8 cellular contexts compared by ENCODE assay signal in genomic region chr18:48975221-48975816, GRCh38. TPM values are rescaled to one million over a fixed set of nuclear protein-coding genes. Genes with fewer than 3 reads are reported as not detected.
A peak's percentile ranks its signal among the peaks of the same experiment; 100 is the strongest.
DNase-seq lines count a peak whose midpoint lies in the region; ATAC-seq and TF ChIP-seq lines count a peak whose summit lies in the region.

No MANE protein-coding gene starts in this region.

- no peak for TF ChIP-seq CTCF in WERI-Rb-1 (IDR thresholded peaks at IDR 0.05; ENCODE audit: low read depth, low read length)
- no peak for TF ChIP-seq CTCF in heart right ventricle (IDR thresholded peaks at IDR 0.05)

- peak overlapping the region; percentile 78 to 90 (median 82) for H3K4me3 Mint-ChIP-seq in CD4-positive, CD25-positive, alpha-beta regulatory T cell

- intact Hi-C loops in heart right ventricle (cut with DNase I) = no loop called here

- in situ Hi-C loops in HAP-1 (cut with MboI; ENCODE audit: low sequenced_read_pairs) = no loop called here

- no peaks in the 10 kb centered on the region for H3K36me3 Mint-ChIP-seq in CD4-positive, CD25-positive, alpha-beta regulatory T cell

- peaks cover 49% of the 10 kb centered on the region for H3K27me3 Mint-ChIP-seq in CD4-positive, CD25-positive, alpha-beta regulatory T cell

- H3K27me3 ChIP-seq in CD4-positive, CD25-positive, alpha-beta regulatory T cell (ENCODE audit: control insufficient read depth, insufficient read depth, low read length) = peaks cover 7% of the 10 kb centered on the region
- H3K27me3 ChIP-seq in HAP-1 (ENCODE audit: low read depth) (no peaks in the 10 kb centered on the region), WERI-Rb-1 (ENCODE audit: insufficient read depth, low read depth, severe bottlenecking) (no peaks in the 10 kb centered on the region), heart right ventricle (peaks cover 0 to 34% (median 0%) of the 10 kb centered on the region in 7 donors)

- no peak overlapping the region for H3K4me3 ChIP-seq in CD4-positive, CD25-positive, alpha-beta regulatory T cell (ENCODE audit: low read depth, low read length)
- H3K4me3 ChIP-seq in HAP-1 (peak overlapping the region; percentile 48), WERI-Rb-1 (ENCODE audit: low read depth, low read length) (peak overlapping the region; percentile 64), heart right ventricle (peak overlapping the region; percentile 56 to 77 (median 68)), skeletal muscle cell (ENCODE audit: low read depth, low read length) (peak overlapping the region; percentile 63)

- 2 to 5% methylated on average over 46 to 56 of the region's 56 CpGs for WGBS in heart right ventricle, 2 donors

- no peak overlapping the region for H3K27ac ChIP-seq in CD4-positive, CD25-positive, alpha-beta regulatory T cell (ENCODE audit: insufficient read depth, low read length, poor library complexity, severe bottlenecking)
- peak overlapping the region; percentile 98 for H3K27ac ChIP-seq in WERI-Rb-1
- H3K27ac ChIP-seq in heart right ventricle = peak overlapping the region; percentile 69 to 93 (median 86)

- H3K36me3 ChIP-seq in CD4-positive, CD25-positive, alpha-beta regulatory T cell (ENCODE audit: control insufficient read depth, insufficient read depth, low read length) = no peaks in the 10 kb centered on the region
- H3K36me3 ChIP-seq in HAP-1 (replicated peaks) (no peaks in the 10 kb centered on the region), WERI-Rb-1 (no peaks in the 10 kb centered on the region), heart right ventricle (no peaks in the 10 kb centered on the region)

- no peaks in the 10 kb centered on the region for H3K9me3 ChIP-seq in CD4-positive, CD25-positive, alpha-beta regulatory T cell (ENCODE audit: control insufficient read depth in 2 of 2, low read length in 2 of 2)
- H3K9me3 ChIP-seq in HAP-1 (no peaks in the 10 kb centered on the region), WERI-Rb-1 (ENCODE audit: severe bottlenecking) (no peaks in the 10 kb centered on the region), heart right ventricle (no peaks in the 10 kb centered on the region)

- peaks cover 13% of the 10 kb centered on the region for H3K4me1 ChIP-seq in CD4-positive, CD25-positive, alpha-beta regulatory T cell (ENCODE audit: control insufficient read depth, insufficient read depth, low read length, poor library complexity, severe bottlenecking)
- H3K4me1 ChIP-seq in HAP-1 (peaks cover 12% of the 10 kb centered on the region), heart right ventricle (peaks cover 0 to 20% (median 9%) of the 10 kb centered on the region in 9 donors)

- no peak for ATAC-seq in CD4-positive, CD25-positive, alpha-beta regulatory T cell (ENCODE audit: low read depth in 2 of 2)
- peak; percentile 12 to 68 (median 38) for ATAC-seq in heart right ventricle
- ATAC-seq in GM18858 (IDR thresholded peaks at IDR 0.05; ENCODE audit: unreplicated experiment) = no peak

- H3K4me1 Mint-ChIP-seq in CD4-positive, CD25-positive, alpha-beta regulatory T cell = peaks cover 0 to 14% (median under 1%) of the 10 kb centered on the region in 4 donors

- H3K9me3 Mint-ChIP-seq in CD4-positive, CD25-positive, alpha-beta regulatory T cell = peaks cover 0 to 3% (median 0%) of the 10 kb centered on the region in 7 donors

- no peak overlapping the region for H3K27ac Mint-ChIP-seq in CD4-positive, CD25-positive, alpha-beta regulatory T cell

- no peak for DNase-seq in CD4-positive, CD25-positive, alpha-beta regulatory T cell
- peak in 1 of 2 experiments; percentile 29 for DNase-seq in HAP-1 (ENCODE audit: low spot score in 2 of 2)
- peak; percentile 48 for DNase-seq in WERI-Rb-1
- DNase-seq in heart right ventricle = peak in 1 of 2 donors; percentile 34
- DNase-seq in skeletal muscle cell (ENCODE audit: low read depth) = no peak
- no peak for DNase-seq in NCI-H345 treated with DMSO at 0.1 percent for 48 hours (lab: John Stamatoyannopoulos, UW; ENCODE audit: unreplicated experiment)
- no peak for DNase-seq in cerebellar nuclear complex (lab: John Stamatoyannopoulos, UW)

RNA-seq across cellular contexts. Expression of gene SMAD7, which starts 24.6 kb away (rescaled TPM):
- total RNA-seq in CD4-positive, CD25-positive, alpha-beta regulatory T cell = 64.0 TPM
- 1 to 10 TPM; 1.7 to 7.2 (median 6.3) TPM for polyA plus RNA-seq in CD4-positive, CD25-positive, alpha-beta regulatory T cell
- total RNA-seq in heart right ventricle = 10 to 100 TPM; 15.4 to 28.6 (median 19.9) TPM
- polyA plus RNA-seq in heart right ventricle = 10 to 100 TPM in 1 of 2 donors, 1 to 10 TPM in 1; 6.7 to 18.7 TPM

Comparison
In these comparisons a context has a peak if more than half of its experiments do, and no peak if none do; other contexts are left out.
1. ATAC-seq: peak in heart right ventricle (8 of 8); none in CD4-positive, CD25-positive, alpha-beta regulatory T cell (0 of 2) and GM18858 (single experiment).